8 cellular contexts compared by ENCODE assay signal in genomic region chr3:141368925-141369794, GRCh38. TPM values are rescaled to one million over a fixed set of nuclear protein-coding genes. Genes with fewer than 3 reads are reported as not detected.
DNase-seq lines count a peak whose midpoint lies in the region; ATAC-seq, FAIRE-seq and TF ChIP-seq lines count a peak whose summit lies in the region.

No MANE protein-coding gene starts in this region.

- no peak for TF ChIP-seq CTCF in AG09309 (IDR thresholded peaks at IDR 0.05; ENCODE audit: control insufficient read depth, insufficient read depth, low read depth, low read length, missing control alignments)

- FAIRE-seq in GM12891 (lab: Jason Lieb, UNC): no peak

- DNase-seq in AG09309 (ENCODE audit: low read depth) (peak; percentile 63), NT2/D1 (ENCODE audit: low read depth, low spot score) (no peak), dermis blood vessel endothelial cell (peak; percentile 83), GM12891 (ENCODE audit: insufficient read length, low spot score) (no peak)
- no peak for DNase-seq in effector CD8-positive, alpha-beta T cell (lab: John Stamatoyannopoulos, UW)

- H3K4me3 ChIP-seq in AG09309 (ENCODE audit: control insufficient read depth, low read depth, low read length): peak overlapping the region; percentile 31
- H3K4me3 ChIP-seq in NT2/D1 (ENCODE audit: insufficient read length, low read depth): peak overlapping the region; percentile 16
- H3K4me3 ChIP-seq in neuron (ENCODE audit: low read length): peak overlapping the region; percentile 37

- H3K9me3 ChIP-seq in NT2/D1 (ENCODE audit: insufficient read depth, low read length): peaks cover 13% of the 10 kb centered on the region
- no peaks in the 10 kb centered on the region for H3K9me3 ChIP-seq in neuron (ENCODE audit: low read length)

- no peak for TF ChIP-seq POLR2A in GM12891 (IDR thresholded peaks at IDR 0.05; ENCODE audit: low read depth, low read length)

- peak overlapping the region; percentile 78 for H2AFZ ChIP-seq in neuron (ENCODE audit: low read depth, low read length)

- H3K36me3 ChIP-seq in NT2/D1 (ENCODE audit: insufficient read depth, insufficient read length, low read length) (peaks cover 17% of the 10 kb centered on the region), neuron (ENCODE audit: insufficient read depth, low read length) (no peaks in the 10 kb centered on the region)

- no peak for ATAC-seq in GM21390 (IDR thresholded peaks at IDR 0.05; ENCODE audit: unreplicated experiment)
- ATAC-seq in HG02973 (IDR thresholded peaks at IDR 0.05; ENCODE audit: unreplicated experiment): no peak

- no peak overlapping the region for H3K9ac ChIP-seq in NT2/D1 (ENCODE audit: insufficient read length, low read depth)

- H3K27me3 ChIP-seq in NT2/D1 (ENCODE audit: insufficient read depth, insufficient read length) (no peaks in the 10 kb centered on the region), neuron (ENCODE audit: insufficient read depth, low read length) (no peaks in the 10 kb centered on the region)

- H3K4me1 ChIP-seq in NT2/D1 (ENCODE audit: insufficient read depth, insufficient read length): peaks cover 11% of the 10 kb centered on the region
- H3K4me1 ChIP-seq in neuron (ENCODE audit: insufficient read depth, low read length): peaks cover 28% of the 10 kb centered on the region

TF ChIP-seq in GM12891, 5 proteins besides CTCF, POLR2A, EP300 and RAD21:
- TF ChIP-seq SPI1 (IDR thresholded peaks at IDR 0.05; ENCODE audit: low read depth, low read length) (no peak), POU2F2 (IDR thresholded peaks at IDR 0.05; ENCODE audit: low read depth, low read length) (no peak), PAX5 (IDR thresholded peaks at IDR 0.05; ENCODE audit: insufficient read depth, low read length, severe bottlenecking) (no peak), POLR2AphosphoS5 (IDR thresholded peaks at IDR 0.05; ENCODE audit: low read depth, low read length) (no peak), TAF1 (IDR thresholded peaks at IDR 0.05; ENCODE audit: low read depth, low read length) (no peak)

RNA-seq across cellular contexts. Expression of gene ZBTB38, which starts 0.9 kb away (rescaled TPM):
- 92.4 and 113 TPM in 2 replicates for total RNA-seq in dermis blood vessel endothelial cell
- polyA plus RNA-seq in GM12891 (2012; ENCODE audit: low read depth, missing spikeins): 10.7 TPM

Comparison
In these comparisons a context has a peak if more than half of its experiments do, and no peak if none do; other contexts are left out.
1. DNase-seq: peak in AG09309 (single experiment) and dermis blood vessel endothelial cell (single experiment); none in NT2/D1 (single experiment), effector CD8-positive, alpha-beta T cell (single experiment) and GM12891 (single experiment).
2. Peak in every context shown above with its lines, with median percentiles within 50 percentile points of each other: H3K4me3 ChIP-seq.